In genomic region chr1:16042096-16042495, GRCh38 we compare ENCODE assay signal across 36 cellular contexts. TPM values are rescaled to one million over a fixed set of nuclear protein-coding genes. Genes with fewer than 3 reads are reported as not detected.
DNase-seq lines count a peak whose midpoint lies in the region; ATAC-seq, FAIRE-seq and TF ChIP-seq lines count a peak whose summit lies in the region.
"Had no signal": no experiment of that assay in that cellular context is flagged by ENCODE, and none has a peak within 500 bp of the region (broad histone marks: within the 10 kb centered on the region; RNA-seq: fewer than 3 reads in every experiment).

No MANE protein-coding gene starts in this region.

- H3K36me3 ChIP-seq in H7 (replicated peaks; ENCODE audit: control insufficient read depth, insufficient read depth, low read length): no peaks in the 10 kb centered on the region
- H3K36me3 ChIP-seq in Panc1 (ENCODE audit: control insufficient read depth, insufficient read depth, low read length): no peaks in the 10 kb centered on the region
- H3K36me3 ChIP-seq in kidney (ENCODE audit: control insufficient read depth in 1 of 2, insufficient read depth in 2 of 2, low read length in 2 of 2): no peaks in the 10 kb centered on the region
- H3K36me3 ChIP-seq in naive thymus-derived CD4-positive, alpha-beta T cell (ENCODE audit: control insufficient read depth in 2 of 3, insufficient read depth in 3 of 3, low read length in 3 of 3): no peaks in the 10 kb centered on the region
- H3K36me3 ChIP-seq: BLaER1 treated with 17β-estradiol and CSF1 and Interleukin-3, amounts not matched to agents 10 nM and 100 nM; esophagus muscularis mucosa; heart left ventricle; neural progenitor cell; stomach; thyroid gland; vagina had no signal

- no peak for FAIRE-seq in kidney (lab: Jason Lieb, UNC)
- FAIRE-seq: endometrium, keratinocyte, TTC549 had no signal

- H3K4me3 ChIP-seq in H7 (ENCODE audit: insufficient read depth, low read depth, low read length): no peak overlapping the region
- no peak overlapping the region for H3K4me3 ChIP-seq in Panc1 (ENCODE audit: low read depth in 2 of 2, low read length in 2 of 2)
- no peak overlapping the region for H3K4me3 ChIP-seq in kidney (ENCODE audit: low read length in 2 of 2)
- H3K4me3 ChIP-seq in naive thymus-derived CD4-positive, alpha-beta T cell (ENCODE audit: low read length): no peak overlapping the region
- H3K4me3 ChIP-seq: BLaER1 treated with 17β-estradiol and CSF1 and Interleukin-3, amounts not matched to agents 10 nM and 100 nM; esophagus muscularis mucosa; heart left ventricle; neural progenitor cell; SK-N-MC; stomach; thyroid gland; vagina had no signal

- H3K9me3 Mint-ChIP-seq in naive thymus-derived CD4-positive, alpha-beta T cell: peaks cover 0 to 1% (median 0%) of the 10 kb centered on the region in 11 donors
- H3K9me3 Mint-ChIP-seq: central memory CD8-positive, alpha-beta T cell; H9; neural progenitor cell; T-helper 1 cell treated with Interleukin-12 subunit alpha and Interleukin-12 subunit beta and Interleukin-4 antibody, amounts not matched to agents 30 μg/mL and 1 μg/mL, for 36 hours had no signal

- H3K9ac ChIP-seq in kidney (ENCODE audit: low read length in 2 of 2): peak overlapping the region in 1 of 2 donors; percentile 26
- H3K9ac ChIP-seq: BLaER1 treated with 17β-estradiol and CSF1 and Interleukin-3, amounts not matched to agents 10 nM and 100 nM; neural progenitor cell had no signal

- intact Hi-C loops in Panc1 (cut with micrococcal nuclease; ENCODE audit: unreplicated experiment): no loop called here
- intact Hi-C loops in kidney (cut with DNase I): no loop called here
- intact Hi-C loops in naive thymus-derived CD4-positive, alpha-beta T cell (cut with micrococcal nuclease): no loop called here

- in situ Hi-C loops in Panc1 (cut with HindIII; ENCODE audit: low pct_unique_long_range_greater_than_20kb, low sequenced_read_pairs): no loop called here

- no peak for DNase-seq in GM10266 (ENCODE audit: extremely low spot score)
- DNase-seq in H7: peak; percentile 76
- DNase-seq in Panc1 (ENCODE audit: low read depth, low spot score): no peak
- DNase-seq in kidney: no peak
- DNase-seq in NCI-H187 (lab: John Stamatoyannopoulos, UW): no peak
- no peak for DNase-seq in naive thymus-derived CD4-positive, alpha-beta T cell
- DNase-seq in activated CD4-positive, alpha-beta T cell treated with anti-CD3 and anti-CD28 coated beads, Interleukin-2, amount 50 U/mL, for 48 hours: no peak
- DNase-seq: activated CD4-positive, alpha-beta T cell treated with anti-CD3 and anti-CD28 coated beads, Interleukin-2, amount 50 U/mL, for 4 hours; activated naive CD4-positive, alpha-beta T cell treated with Interleukin-2 at 50 U/mL for 16 hours; DMS153; foreskin melanocyte; H9; left ventricle myocardium superior; NCI-H1048; NCI-H510A; OCI-M1; posterior cingulate gyrus; stimulated activated CD4-positive, alpha-beta T cell treated with anti-CD3 and anti-CD28 coated beads, Interleukin-12 subunit alpha, Interleukin-12 subunit beta, amount 100 ng/mL, for 4 hours; stimulated activated CD4-positive, alpha-beta T cell treated with anti-CD3 and anti-CD28 coated beads, Interleukin-2, amount 100 ng/mL, for 48 hours; stomach; thyroid gland had no signal

- POLR2A ChIA-PET in Panc1 (lab: Charles Lee): no interaction called here
- POLR2A ChIA-PET in naive thymus-derived CD4-positive, alpha-beta T cell (lab: Charles Lee): interaction anchor here (0.6 kb wide), 2 partner anchors 34 to 333 kb away, joined by 3 read pairs; no protein-coding TSS in a partner anchor

- H3K27me3 ChIP-seq in H7 (ENCODE audit: control insufficient read depth, insufficient read depth, low read length) (no peaks in the 10 kb centered on the region; the same call in 1 of the 2 replicates), Panc1 (ENCODE audit: control insufficient read depth, insufficient read depth, low read length) (no peaks in the 10 kb centered on the region)
- no peaks in the 10 kb centered on the region for H3K27me3 ChIP-seq in naive thymus-derived CD4-positive, alpha-beta T cell (ENCODE audit: control insufficient read depth in 2 of 2, insufficient read depth in 2 of 2, low read length in 2 of 2)
- H3K27me3 ChIP-seq: BLaER1 treated with 17β-estradiol and CSF1 and Interleukin-3, amounts not matched to agents 10 nM and 100 nM; esophagus muscularis mucosa; heart left ventricle; neural progenitor cell; stomach; thyroid gland; vagina had no signal

- ATAC-seq in Panc1: peak; percentile 36
- no peak for ATAC-seq in naive thymus-derived CD4-positive, alpha-beta T cell
- ATAC-seq: activated CD4-positive, CD25-positive, alpha-beta regulatory T cell treated with anti-CD3 and anti-CD28 coated beads, Interleukin-2, amount 50 U/mL, for 24 hours; left ventricle myocardium superior; sciatic nerve had no signal

- H3K4me1 Mint-ChIP-seq in naive thymus-derived CD4-positive, alpha-beta T cell: no peaks in the 10 kb centered on the region
- H3K4me1 Mint-ChIP-seq: central memory CD8-positive, alpha-beta T cell had no signal

- H3K4me3 Mint-ChIP-seq in naive thymus-derived CD4-positive, alpha-beta T cell: no peak overlapping the region
- H3K4me3 Mint-ChIP-seq: central memory CD8-positive, alpha-beta T cell; H9; neural progenitor cell; T-helper 1 cell treated with Interleukin-12 subunit alpha and Interleukin-12 subunit beta and Interleukin-4 antibody, amounts not matched to agents 30 μg/mL and 1 μg/mL, for 36 hours had no signal

- H3K27ac ChIP-seq in Panc1 (ENCODE audit: low read length) (no peak overlapping the region), kidney (ENCODE audit: low read depth in 2 of 2, low read length in 2 of 2) (peak overlapping the region; percentile 60 to 93)
- no peak overlapping the region for H3K27ac ChIP-seq in naive thymus-derived CD4-positive, alpha-beta T cell (ENCODE audit: low read depth, low read length)
- H3K27ac ChIP-seq: BLaER1 treated with 17β-estradiol and CSF1 and Interleukin-3, amounts not matched to agents 10 nM and 100 nM; esophagus muscularis mucosa; heart left ventricle; neural progenitor cell; SK-N-MC; stomach; thyroid gland; vagina had no signal

- H3K36me3 Mint-ChIP-seq in naive thymus-derived CD4-positive, alpha-beta T cell: no peaks in the 10 kb centered on the region
- H3K36me3 Mint-ChIP-seq: neural progenitor cell had no signal

- H3K9me3 ChIP-seq in Panc1 (ENCODE audit: control insufficient read depth, insufficient read depth, low read depth, low read length) (no peaks in the 10 kb centered on the region), kidney (ENCODE audit: control insufficient read depth in 1 of 2, low read length in 2 of 2) (no peaks in the 10 kb centered on the region)
- H3K9me3 ChIP-seq in naive thymus-derived CD4-positive, alpha-beta T cell (ENCODE audit: control insufficient read depth in 2 of 3, low read length in 3 of 3): no peaks in the 10 kb centered on the region
- H3K9me3 ChIP-seq: BLaER1 treated with 17β-estradiol and CSF1 and Interleukin-3, amounts not matched to agents 10 nM and 100 nM; esophagus muscularis mucosa; heart left ventricle; stomach; thyroid gland; vagina had no signal

- peaks cover 0 to 5% (median 0%) of the 10 kb centered on the region in 5 donors for H3K27me3 Mint-ChIP-seq in naive thymus-derived CD4-positive, alpha-beta T cell

- H3K27ac Mint-ChIP-seq in naive thymus-derived CD4-positive, alpha-beta T cell: no peak overlapping the region
- H3K27ac Mint-ChIP-seq: H9; neural progenitor cell; T-helper 1 cell treated with Interleukin-12 subunit alpha and Interleukin-12 subunit beta and Interleukin-4 antibody, amounts not matched to agents 30 μg/mL and 1 μg/mL, for 36 hours had no signal

- CTCF ChIA-PET in Panc1 (lab: Charles Lee): no interaction called here
- CTCF ChIA-PET in naive thymus-derived CD4-positive, alpha-beta T cell (lab: Charles Lee): no interaction called here

- H3K4me1 ChIP-seq in Panc1 (ENCODE audit: control insufficient read depth, insufficient read depth, low read length) (no peaks in the 10 kb centered on the region), kidney (ENCODE audit: control insufficient read depth in 1 of 2, insufficient read depth in 1 of 2, low read depth in 1 of 2, low read length in 2 of 2) (peaks cover 0 to 6% of the 10 kb centered on the region in 2 donors)
- H3K4me1 ChIP-seq in naive thymus-derived CD4-positive, alpha-beta T cell (ENCODE audit: control insufficient read depth in 2 of 2, insufficient read depth in 2 of 2, low read length in 2 of 2): no peaks in the 10 kb centered on the region
- H3K4me1 ChIP-seq: BLaER1 treated with 17β-estradiol and CSF1 and Interleukin-3, amounts not matched to agents 10 nM and 100 nM; esophagus muscularis mucosa; heart left ventricle; neural progenitor cell; stomach; vagina had no signal

- peak; percentile 5 for TF ChIP-seq CTCF in GM10266 (IDR thresholded peaks at IDR 0.05; ENCODE audit: control insufficient read depth, insufficient read depth, low read depth, missing control alignments)
- peak; percentile 64; the same call in 1 of the 2 replicates for TF ChIP-seq CTCF in Panc1 (IDR thresholded peaks at IDR 0.05)
- TF ChIP-seq CTCF in kidney (IDR thresholded peaks at IDR 0.05; ENCODE audit: borderline replicate concordance, extremely low read depth, insufficient read depth): no peak

- BruUV-seq in Panc1 (replicated peaks; lab: Mats Ljungman, UMichigan): no TSS peak

RNA-seq across cellular contexts. Expression of gene CLCNKB, which starts 1.5 kb away (rescaled TPM):
- total RNA-seq in H7 (2014; rRNA removed; shearing (Covaris generic)): 2.4 and 2.8 TPM in 2 replicates
- not detected for total RNA-seq in Panc1 (2021; ENCODE audit: unreplicated experiment)
- polyA plus RNA-seq in Panc1 (2012; ENCODE audit: insufficient read length): not detected
- total RNA-seq in kidney: 60.6 TPM
- polyA plus RNA-seq in kidney (ENCODE audit: insufficient read depth, low read depth, low replicate concordance): 519 TPM
- total RNA-seq in naive thymus-derived CD4-positive, alpha-beta T cell: not detected
- polyA plus RNA-seq in naive thymus-derived CD4-positive, alpha-beta T cell: not detected
- total RNA-seq: vagina had no signal
- polyA plus RNA-seq: keratinocyte had no signal

RNA-seq across cellular contexts. Expression of gene CLCNKA, which starts 20.3 kb away (rescaled TPM):
- total RNA-seq in H7 (2014; rRNA removed; shearing (Covaris generic)): 0.10 and 0.85 TPM in 2 replicates
- total RNA-seq in Panc1 (2021; ENCODE audit: unreplicated experiment) (0.57 TPM), kidney (7.8 TPM)
- polyA plus RNA-seq in Panc1 (2012; ENCODE audit: insufficient read length): 0.63 TPM
- polyA plus RNA-seq in kidney (ENCODE audit: insufficient read depth, low read depth, low replicate concordance): 187 TPM
- not detected for total RNA-seq in naive thymus-derived CD4-positive, alpha-beta T cell
- not detected for polyA plus RNA-seq in naive thymus-derived CD4-positive, alpha-beta T cell
- total RNA-seq: dermis microvascular lymphatic vessel endothelial cell had no signal
- polyA plus RNA-seq: keratinocyte had no signal

RNA-seq across cellular contexts. Expression of gene HSPB7, which starts 24.3 kb away (rescaled TPM):
- total RNA-seq in H7 (2014; rRNA removed; shearing (Covaris generic)): 0.07 TPM in 1 of 2 replicates, not detected in the other
- 0.10 TPM for total RNA-seq in Panc1 (2021; ENCODE audit: unreplicated experiment)
- 0.17 TPM for polyA plus RNA-seq in Panc1 (2012; ENCODE audit: insufficient read length)
- total RNA-seq in kidney: 29.1 TPM
- 17.0 TPM for polyA plus RNA-seq in kidney (ENCODE audit: insufficient read depth, low read depth, low replicate concordance)
- total RNA-seq in naive thymus-derived CD4-positive, alpha-beta T cell: not detected
- polyA plus RNA-seq in naive thymus-derived CD4-positive, alpha-beta T cell: not detected
- total RNA-seq: dermis microvascular lymphatic vessel endothelial cell, H9 had no signal

RNA-seq across cellular contexts. Expression of gene FAM131C, which starts 31.4 kb away (rescaled TPM):
- 0.26 and 0.45 TPM in 2 replicates for total RNA-seq in H7 (2014; rRNA removed; shearing (Covaris generic))
- 3.4 TPM for total RNA-seq in Panc1 (2021; ENCODE audit: unreplicated experiment)
- 6.9 TPM for polyA plus RNA-seq in Panc1 (2012; ENCODE audit: insufficient read length)
- 5.0 TPM for total RNA-seq in kidney
- polyA plus RNA-seq in kidney (ENCODE audit: insufficient read depth, low read depth, low replicate concordance): 12.0 TPM
- 1 to 10 TPM in 1 of 5 experiments, not detected in 4; 1.3 TPM for total RNA-seq in naive thymus-derived CD4-positive, alpha-beta T cell
- not detected for polyA plus RNA-seq in naive thymus-derived CD4-positive, alpha-beta T cell
- total RNA-seq: dermis microvascular lymphatic vessel endothelial cell, mesenteric fat pad, sciatic nerve, stomach had no signal

RNA-seq across cellular contexts. Expression of gene SRARP, which starts 38.1 kb away (rescaled TPM):
- total RNA-seq in H7 (2014; rRNA removed; shearing (Covaris generic)): 0.15 and 0.28 TPM in 2 replicates
- total RNA-seq in Panc1 (2021; ENCODE audit: unreplicated experiment) (not detected), kidney (0.22 TPM)
- polyA plus RNA-seq in Panc1 (2012; ENCODE audit: insufficient read length): not detected
- polyA plus RNA-seq in kidney (ENCODE audit: insufficient read depth, low read depth, low replicate concordance): 4.0 TPM
- not detected for total RNA-seq in naive thymus-derived CD4-positive, alpha-beta T cell
- not detected for polyA plus RNA-seq in naive thymus-derived CD4-positive, alpha-beta T cell
- total RNA-seq: esophagus muscularis mucosa, H9, mesenteric fat pad, stomach, vagina had no signal
- polyA plus RNA-seq: keratinocyte had no signal

Comparison
In these comparisons a context has a peak if more than half of its experiments do, and no peak if none do; other contexts are left out.
1. H3K27ac ChIP-seq: peak in kidney (2 of 2); none in Panc1 (single experiment) and naive thymus-derived CD4-positive, alpha-beta T cell (single experiment).
2. RNA of gene CLCNKB, which starts 1.5 kb away (total RNA-seq): 60.6 TPM in kidney (single experiment); 2.4 to 2.8 TPM in H7, not detected in Panc1 (single experiment) and not detected in naive thymus-derived CD4-positive, alpha-beta T cell; every median in the first group is over 10 times any median in the second.
3. RNA of gene HSPB7, which starts 24.3 kb away (total RNA-seq): 29.1 TPM in kidney (single experiment); 0.10 TPM in Panc1 (single experiment), 0.07 TPM in H7 and not detected in naive thymus-derived CD4-positive, alpha-beta T cell; every median in the first group is over 10 times any median in the second.